ENCODE assay signal across 1 cellular context in genomic region chr19:48321372-48321621, GRCh38.
TF ChIP-seq lines count a peak whose summit lies in the region.

No MANE protein-coding gene starts in this region.

TF ChIP-seq in GM23338, 12 proteins besides CTCF, POLR2A, EP300 and RAD21 (continued from another document):
- TF ChIP-seq, protein P1, sequence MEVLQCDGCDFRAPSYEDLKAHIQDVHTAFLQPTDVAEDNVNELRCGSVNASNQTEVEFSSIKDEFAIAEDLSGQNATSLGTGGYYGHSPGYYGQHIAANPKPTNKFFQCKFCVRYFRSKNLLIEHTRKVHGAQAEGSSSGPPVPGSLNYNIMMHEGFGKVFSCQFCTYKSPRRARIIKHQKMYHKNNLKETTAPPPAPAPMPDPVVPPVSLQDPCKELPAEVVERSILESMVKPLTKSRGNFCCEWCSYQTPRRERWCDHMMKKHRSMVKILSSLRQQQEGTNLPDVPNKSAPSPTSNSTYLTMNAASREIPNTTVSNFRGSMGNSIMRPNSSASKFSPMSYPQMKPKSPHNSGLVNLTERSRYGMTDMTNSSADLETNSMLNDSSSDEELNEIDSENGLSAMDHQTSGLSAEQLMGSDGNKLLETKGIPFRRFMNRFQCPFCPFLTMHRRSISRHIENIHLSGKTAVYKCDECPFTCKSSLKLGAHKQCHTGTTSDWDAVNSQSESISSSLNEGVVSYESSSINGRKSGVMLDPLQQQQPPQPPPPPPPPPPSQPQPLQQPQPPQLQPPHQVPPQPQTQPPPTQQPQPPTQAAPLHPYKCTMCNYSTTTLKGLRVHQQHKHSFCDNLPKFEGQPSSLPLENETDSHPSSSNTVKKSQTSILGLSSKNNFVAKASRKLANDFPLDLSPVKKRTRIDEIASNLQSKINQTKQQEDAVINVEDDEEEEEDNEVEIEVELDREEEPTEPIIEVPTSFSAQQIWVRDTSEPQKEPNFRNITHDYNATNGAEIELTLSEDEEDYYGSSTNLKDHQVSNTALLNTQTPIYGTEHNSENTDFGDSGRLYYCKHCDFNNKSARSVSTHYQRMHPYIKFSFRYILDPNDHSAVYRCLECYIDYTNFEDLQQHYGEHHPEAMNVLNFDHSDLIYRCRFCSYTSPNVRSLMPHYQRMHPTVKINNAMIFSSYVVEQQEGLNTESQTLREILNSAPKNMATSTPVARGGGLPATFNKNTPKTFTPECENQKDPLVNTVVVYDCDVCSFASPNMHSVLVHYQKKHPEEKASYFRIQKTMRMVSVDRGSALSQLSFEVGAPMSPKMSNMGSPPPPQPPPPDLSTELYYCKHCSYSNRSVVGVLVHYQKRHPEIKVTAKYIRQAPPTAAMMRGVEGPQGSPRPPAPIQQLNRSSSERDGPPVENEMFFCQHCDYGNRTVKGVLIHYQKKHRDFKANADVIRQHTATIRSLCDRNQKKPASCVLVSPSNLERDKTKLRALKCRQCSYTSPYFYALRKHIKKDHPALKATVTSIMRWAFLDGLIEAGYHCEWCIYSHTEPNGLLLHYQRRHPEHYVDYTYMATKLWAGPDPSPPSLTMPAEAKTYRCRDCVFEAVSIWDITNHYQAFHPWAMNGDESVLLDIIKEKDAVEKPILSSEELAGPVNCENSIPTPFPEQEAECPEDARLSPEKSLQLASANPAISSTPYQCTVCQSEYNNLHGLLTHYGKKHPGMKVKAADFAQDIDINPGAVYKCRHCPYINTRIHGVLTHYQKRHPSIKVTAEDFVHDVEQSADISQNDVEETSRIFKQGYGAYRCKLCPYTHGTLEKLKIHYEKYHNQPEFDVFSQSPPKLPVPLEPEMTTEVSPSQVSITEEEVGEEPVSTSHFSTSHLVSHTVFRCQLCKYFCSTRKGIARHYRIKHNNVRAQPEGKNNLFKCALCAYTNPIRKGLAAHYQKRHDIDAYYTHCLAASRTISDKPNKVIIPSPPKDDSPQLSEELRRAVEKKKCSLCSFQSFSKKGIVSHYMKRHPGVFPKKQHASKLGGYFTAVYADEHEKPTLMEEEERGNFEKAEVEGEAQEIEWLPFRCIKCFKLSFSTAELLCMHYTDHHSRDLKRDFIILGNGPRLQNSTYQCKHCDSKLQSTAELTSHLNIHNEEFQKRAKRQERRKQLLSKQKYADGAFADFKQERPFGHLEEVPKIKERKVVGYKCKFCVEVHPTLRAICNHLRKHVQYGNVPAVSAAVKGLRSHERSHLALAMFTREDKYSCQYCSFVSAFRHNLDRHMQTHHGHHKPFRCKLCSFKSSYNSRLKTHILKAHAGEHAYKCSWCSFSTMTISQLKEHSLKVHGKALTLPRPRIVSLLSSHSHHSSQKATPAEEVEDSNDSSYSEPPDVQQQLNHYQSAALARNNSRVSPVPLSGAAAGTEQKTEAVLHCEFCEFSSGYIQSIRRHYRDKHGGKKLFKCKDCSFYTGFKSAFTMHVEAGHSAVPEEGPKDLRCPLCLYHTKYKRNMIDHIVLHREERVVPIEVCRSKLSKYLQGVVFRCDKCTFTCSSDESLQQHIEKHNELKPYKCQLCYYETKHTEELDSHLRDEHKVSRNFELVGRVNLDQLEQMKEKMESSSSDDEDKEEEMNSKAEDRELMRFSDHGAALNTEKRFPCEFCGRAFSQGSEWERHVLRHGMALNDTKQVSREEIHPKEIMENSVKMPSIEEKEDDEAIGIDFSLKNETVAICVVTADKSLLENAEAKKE (CRISPR knock-in tag; IDR thresholded peaks at IDR 0.05): no peak
- no peak; the same call in none of the 2 replicates for TF ChIP-seq POLR2AphosphoS5 (IDR thresholded peaks at IDR 0.05; ENCODE audit: low read depth)
- no peak for TF ChIP-seq JUNB (IDR thresholded peaks at IDR 0.05; ENCODE audit: unreplicated experiment)
- no peak for TF ChIP-seq CREB1 (CRISPR knock-in tag; IDR thresholded peaks at IDR 0.05; ENCODE audit: low read depth)
- no peak for TF ChIP-seq NANOG (IDR thresholded peaks at IDR 0.05; ENCODE audit: borderline replicate concordance)
- TF ChIP-seq EZH2 (IDR thresholded peaks at IDR 0.05; ENCODE audit: low read depth, unreplicated experiment): no peak
- no peak for TF ChIP-seq STAT1 (IDR thresholded peaks at IDR 0.05; ENCODE audit: unreplicated experiment)
- no peak for TF ChIP-seq EZH2phosphoT487 (IDR thresholded peaks at IDR 0.05; ENCODE audit: unreplicated experiment)
- TF ChIP-seq ZNF114 (CRISPR knock-in tag; IDR thresholded peaks at IDR 0.05): no peak
- TF ChIP-seq, protein P2, sequence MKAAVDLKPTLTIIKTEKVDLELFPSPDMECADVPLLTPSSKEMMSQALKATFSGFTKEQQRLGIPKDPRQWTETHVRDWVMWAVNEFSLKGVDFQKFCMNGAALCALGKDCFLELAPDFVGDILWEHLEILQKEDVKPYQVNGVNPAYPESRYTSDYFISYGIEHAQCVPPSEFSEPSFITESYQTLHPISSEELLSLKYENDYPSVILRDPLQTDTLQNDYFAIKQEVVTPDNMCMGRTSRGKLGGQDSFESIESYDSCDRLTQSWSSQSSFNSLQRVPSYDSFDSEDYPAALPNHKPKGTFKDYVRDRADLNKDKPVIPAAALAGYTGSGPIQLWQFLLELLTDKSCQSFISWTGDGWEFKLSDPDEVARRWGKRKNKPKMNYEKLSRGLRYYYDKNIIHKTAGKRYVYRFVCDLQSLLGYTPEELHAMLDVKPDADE (IDR thresholded peaks at IDR 0.05): no peak
TF ChIP-seq in GM23338: peak in this region for 0.
